9 cellular contexts compared by ENCODE assay signal in the genomic region with DNA sequence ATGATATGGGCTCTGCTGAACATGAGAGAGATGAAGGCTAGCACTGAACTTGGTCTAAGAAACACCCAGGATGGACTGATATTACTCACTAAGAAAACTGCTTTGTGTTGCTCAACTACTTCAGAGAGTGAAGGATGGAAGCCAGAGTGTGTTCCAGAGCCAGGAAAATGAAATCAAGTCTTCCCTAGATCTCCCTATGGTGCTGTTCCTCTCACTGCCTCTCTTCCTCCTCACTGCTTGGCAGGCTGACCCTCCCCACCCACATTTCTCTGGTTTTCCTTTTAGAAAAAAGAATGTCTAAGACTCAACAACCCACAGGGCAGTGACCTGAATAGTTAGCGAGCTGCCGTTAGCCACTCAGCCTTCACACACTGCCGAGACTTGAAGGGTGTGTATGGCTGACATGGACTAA.
DNase-seq lines count a peak whose midpoint lies in the region; ATAC-seq and TF ChIP-seq lines count a peak whose summit lies in the region.
"Had no signal": no experiment of that assay in that cellular context is flagged by ENCODE, and none has a peak within 500 bp of the region (broad histone marks: within the 10 kb centered on the region; RNA-seq: fewer than 3 reads in every experiment).

No MANE protein-coding gene starts in this region.

- H3K9me3 ChIP-seq in MG63 = no peaks in the 10 kb centered on the region
- no peaks in the 10 kb centered on the region for H3K9me3 ChIP-seq in mucosa of descending colon
- no peaks in the 10 kb centered on the region for H3K9me3 ChIP-seq in thyroid gland

- no peaks in the 10 kb centered on the region for H3K36me3 ChIP-seq in MG63
- H3K36me3 ChIP-seq in mucosa of descending colon (ENCODE audit: low read depth) = no peaks in the 10 kb centered on the region
- H3K36me3 ChIP-seq in thyroid gland = no peaks in the 10 kb centered on the region

- ATAC-seq in mucosa of descending colon = peak; percentile 27
- no peak for ATAC-seq in GM18867 (IDR thresholded peaks at IDR 0.05; ENCODE audit: unreplicated experiment)
- ATAC-seq in GM21381 (IDR thresholded peaks at IDR 0.05; ENCODE audit: unreplicated experiment) = no peak

- peak overlapping the region; percentile 21 to 56 (median 32) for H3K27ac ChIP-seq in thyroid gland

- no peaks in the 10 kb centered on the region for H3K27me3 ChIP-seq in MG63
- no peaks in the 10 kb centered on the region for H3K27me3 ChIP-seq in thyroid gland

- DNase-seq in MG63 (peak; percentile 30), fibroblast of gingiva (ENCODE audit: low read depth) (peak; percentile 85), mucosa of descending colon (no peak), thyroid gland (peak; percentile 61 to 62), NCI-H2196 treated with DMSO at 0.1 percent for 48 hours (lab: John Stamatoyannopoulos, UW; ENCODE audit: unreplicated experiment) (no peak)
- DNase-seq: DMS79 treated with DMSO at 0.1 percent for 48 hours, NCI-H2171 had no signal

- TF ChIP-seq CTCF in mucosa of descending colon (IDR thresholded peaks at IDR 0.05) = no peak
- TF ChIP-seq CTCF in thyroid gland (IDR thresholded peaks at IDR 0.05) = no peak

- H3K4me1 ChIP-seq in mucosa of descending colon (ENCODE audit: low read depth) = no peaks in the 10 kb centered on the region
- H3K4me1 ChIP-seq in thyroid gland = peaks cover 14 to 26% of the 10 kb centered on the region in 2 donors

- 21 to 24% methylated on average over 3 of the region's 3 CpGs for WGBS in thyroid gland, 2 donors

- intact Hi-C loops in mucosa of descending colon (cut with DNase I, micrococcal nuclease) (no loop called here), thyroid gland (cut with DNase I) (no loop called here)

- H3K4me3 ChIP-seq in MG63 = no peak overlapping the region
- H3K4me3 ChIP-seq in mucosa of descending colon = no peak overlapping the region
- H3K4me3 ChIP-seq in thyroid gland (replicated peaks in 1 of 3) = no peak overlapping the region

- no peak for TF ChIP-seq POLR2A in thyroid gland (IDR thresholded peaks at IDR 0.05)

Comparison
In these comparisons a context has a peak if more than half of its experiments do, and no peak if none do; other contexts are left out.
1. DNase-seq: peak in MG63 (single experiment), fibroblast of gingiva (single experiment) and thyroid gland (2 of 2); none in mucosa of descending colon (0 of 3) and NCI-H2196 treated with DMSO at 0.1 percent for 48 hours (single experiment).